In the genomic region with DNA sequence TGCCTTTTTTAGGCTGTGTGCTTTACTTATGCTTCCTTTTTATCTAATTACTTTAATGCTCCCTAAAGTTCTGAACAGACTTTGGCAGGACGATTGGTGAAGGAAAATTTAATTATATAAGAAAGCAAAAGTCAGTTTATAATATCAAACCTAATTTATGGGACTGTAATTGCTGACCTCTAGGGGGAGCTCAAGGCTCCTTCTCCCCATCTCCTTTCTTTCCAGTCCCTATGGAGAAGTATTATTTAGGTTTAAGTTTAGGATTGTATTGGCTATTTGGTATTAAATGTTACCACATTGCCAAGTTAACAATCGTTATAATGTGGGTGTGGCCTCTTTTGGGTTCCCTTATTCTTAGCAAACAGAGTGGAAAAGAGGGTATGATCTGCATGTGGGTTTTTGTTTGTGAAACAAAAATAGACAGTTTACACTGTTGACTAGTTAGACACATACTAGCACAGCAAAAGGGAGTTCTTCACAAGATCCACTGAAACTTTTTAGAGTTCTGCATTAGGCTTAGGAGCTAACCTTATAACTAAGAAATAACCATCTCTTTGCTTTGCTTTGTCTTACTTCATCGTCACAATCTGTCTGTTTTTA, we compare ENCODE assay signal across 1 cellular context.
TF ChIP-seq lines count a peak whose summit lies in the region.

No MANE protein-coding gene starts in this region.

TF ChIP-seq in GM23338, 12 proteins besides CTCF, POLR2A, EP300 and RAD21 (continued from another document):
- TF ChIP-seq, protein P1, sequence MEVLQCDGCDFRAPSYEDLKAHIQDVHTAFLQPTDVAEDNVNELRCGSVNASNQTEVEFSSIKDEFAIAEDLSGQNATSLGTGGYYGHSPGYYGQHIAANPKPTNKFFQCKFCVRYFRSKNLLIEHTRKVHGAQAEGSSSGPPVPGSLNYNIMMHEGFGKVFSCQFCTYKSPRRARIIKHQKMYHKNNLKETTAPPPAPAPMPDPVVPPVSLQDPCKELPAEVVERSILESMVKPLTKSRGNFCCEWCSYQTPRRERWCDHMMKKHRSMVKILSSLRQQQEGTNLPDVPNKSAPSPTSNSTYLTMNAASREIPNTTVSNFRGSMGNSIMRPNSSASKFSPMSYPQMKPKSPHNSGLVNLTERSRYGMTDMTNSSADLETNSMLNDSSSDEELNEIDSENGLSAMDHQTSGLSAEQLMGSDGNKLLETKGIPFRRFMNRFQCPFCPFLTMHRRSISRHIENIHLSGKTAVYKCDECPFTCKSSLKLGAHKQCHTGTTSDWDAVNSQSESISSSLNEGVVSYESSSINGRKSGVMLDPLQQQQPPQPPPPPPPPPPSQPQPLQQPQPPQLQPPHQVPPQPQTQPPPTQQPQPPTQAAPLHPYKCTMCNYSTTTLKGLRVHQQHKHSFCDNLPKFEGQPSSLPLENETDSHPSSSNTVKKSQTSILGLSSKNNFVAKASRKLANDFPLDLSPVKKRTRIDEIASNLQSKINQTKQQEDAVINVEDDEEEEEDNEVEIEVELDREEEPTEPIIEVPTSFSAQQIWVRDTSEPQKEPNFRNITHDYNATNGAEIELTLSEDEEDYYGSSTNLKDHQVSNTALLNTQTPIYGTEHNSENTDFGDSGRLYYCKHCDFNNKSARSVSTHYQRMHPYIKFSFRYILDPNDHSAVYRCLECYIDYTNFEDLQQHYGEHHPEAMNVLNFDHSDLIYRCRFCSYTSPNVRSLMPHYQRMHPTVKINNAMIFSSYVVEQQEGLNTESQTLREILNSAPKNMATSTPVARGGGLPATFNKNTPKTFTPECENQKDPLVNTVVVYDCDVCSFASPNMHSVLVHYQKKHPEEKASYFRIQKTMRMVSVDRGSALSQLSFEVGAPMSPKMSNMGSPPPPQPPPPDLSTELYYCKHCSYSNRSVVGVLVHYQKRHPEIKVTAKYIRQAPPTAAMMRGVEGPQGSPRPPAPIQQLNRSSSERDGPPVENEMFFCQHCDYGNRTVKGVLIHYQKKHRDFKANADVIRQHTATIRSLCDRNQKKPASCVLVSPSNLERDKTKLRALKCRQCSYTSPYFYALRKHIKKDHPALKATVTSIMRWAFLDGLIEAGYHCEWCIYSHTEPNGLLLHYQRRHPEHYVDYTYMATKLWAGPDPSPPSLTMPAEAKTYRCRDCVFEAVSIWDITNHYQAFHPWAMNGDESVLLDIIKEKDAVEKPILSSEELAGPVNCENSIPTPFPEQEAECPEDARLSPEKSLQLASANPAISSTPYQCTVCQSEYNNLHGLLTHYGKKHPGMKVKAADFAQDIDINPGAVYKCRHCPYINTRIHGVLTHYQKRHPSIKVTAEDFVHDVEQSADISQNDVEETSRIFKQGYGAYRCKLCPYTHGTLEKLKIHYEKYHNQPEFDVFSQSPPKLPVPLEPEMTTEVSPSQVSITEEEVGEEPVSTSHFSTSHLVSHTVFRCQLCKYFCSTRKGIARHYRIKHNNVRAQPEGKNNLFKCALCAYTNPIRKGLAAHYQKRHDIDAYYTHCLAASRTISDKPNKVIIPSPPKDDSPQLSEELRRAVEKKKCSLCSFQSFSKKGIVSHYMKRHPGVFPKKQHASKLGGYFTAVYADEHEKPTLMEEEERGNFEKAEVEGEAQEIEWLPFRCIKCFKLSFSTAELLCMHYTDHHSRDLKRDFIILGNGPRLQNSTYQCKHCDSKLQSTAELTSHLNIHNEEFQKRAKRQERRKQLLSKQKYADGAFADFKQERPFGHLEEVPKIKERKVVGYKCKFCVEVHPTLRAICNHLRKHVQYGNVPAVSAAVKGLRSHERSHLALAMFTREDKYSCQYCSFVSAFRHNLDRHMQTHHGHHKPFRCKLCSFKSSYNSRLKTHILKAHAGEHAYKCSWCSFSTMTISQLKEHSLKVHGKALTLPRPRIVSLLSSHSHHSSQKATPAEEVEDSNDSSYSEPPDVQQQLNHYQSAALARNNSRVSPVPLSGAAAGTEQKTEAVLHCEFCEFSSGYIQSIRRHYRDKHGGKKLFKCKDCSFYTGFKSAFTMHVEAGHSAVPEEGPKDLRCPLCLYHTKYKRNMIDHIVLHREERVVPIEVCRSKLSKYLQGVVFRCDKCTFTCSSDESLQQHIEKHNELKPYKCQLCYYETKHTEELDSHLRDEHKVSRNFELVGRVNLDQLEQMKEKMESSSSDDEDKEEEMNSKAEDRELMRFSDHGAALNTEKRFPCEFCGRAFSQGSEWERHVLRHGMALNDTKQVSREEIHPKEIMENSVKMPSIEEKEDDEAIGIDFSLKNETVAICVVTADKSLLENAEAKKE (CRISPR knock-in tag; IDR thresholded peaks at IDR 0.05), result no peak
- TF ChIP-seq EZH2 (IDR thresholded peaks at IDR 0.05; ENCODE audit: low read depth, unreplicated experiment), result no peak
